Comparison of ENCODE assay signal across 8 cellular contexts in the genomic region with DNA sequence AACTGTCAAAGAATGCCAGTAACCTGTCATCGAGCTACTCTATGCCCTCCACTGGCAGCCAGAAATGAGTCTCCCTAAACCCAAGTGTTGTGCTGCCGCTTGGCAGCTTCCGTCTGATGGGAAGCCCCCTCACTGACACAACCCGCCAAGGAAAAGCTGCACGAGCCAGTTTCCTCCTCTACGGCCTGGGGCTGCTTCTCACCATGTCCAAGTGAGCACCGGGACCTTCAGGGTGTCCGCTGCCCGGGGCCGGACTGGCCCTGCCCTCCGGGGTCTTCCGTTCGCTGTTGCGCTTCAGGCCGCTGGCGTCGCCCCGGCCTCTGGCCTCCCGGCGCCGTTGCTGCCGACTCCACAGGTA. TPM values are rescaled to one million over a fixed set of nuclear protein-coding genes. Genes with fewer than 3 reads are reported as not detected.
A peak's percentile ranks its signal among the peaks of the same experiment; 100 is the strongest.
DNase-seq lines count a peak whose midpoint lies in the region; TF ChIP-seq lines count a peak whose summit lies in the region.

No MANE protein-coding gene starts in this region.

- H3K4me2 ChIP-seq in skeletal muscle satellite cell (ENCODE audit: low read length): peak overlapping the region; percentile 95

- DNase-seq in GM12865 (ENCODE audit: low read depth): peak; percentile 59
- DNase-seq in HFF-Myc (ENCODE audit: extremely low read depth, low read depth): no peak
- DNase-seq in NT2/D1 (ENCODE audit: low read depth, low spot score): no peak
- DNase-seq in activated naive CD4-positive, alpha-beta T cell treated with anti-CD3 and anti-CD28 coated beads, Interleukin-2, amount 10 ng/mL, durations not matched to agents 7 days and 5 days: peak; percentile 64
- no peak for DNase-seq in left ventricle myocardium inferior
- no peak for DNase-seq in COLO829 (ENCODE audit: low spot score)
- DNase-seq in NCI-H2107 (lab: John Stamatoyannopoulos, UW): no peak

- peak overlapping the region; percentile 99 for H3K4me3 ChIP-seq in GM12865 (ENCODE audit: low read depth, low read length)
- peak overlapping the region; percentile 94 for H3K4me3 ChIP-seq in HFF-Myc (replicated peaks; ENCODE audit: low read depth, low read length)
- peak overlapping the region; percentile 85 for H3K4me3 ChIP-seq in NT2/D1 (ENCODE audit: insufficient read length, low read depth)
- peak overlapping the region; percentile 99 for H3K4me3 ChIP-seq in left ventricle myocardium inferior
- peak overlapping the region; percentile 85 for H3K4me3 ChIP-seq in skeletal muscle satellite cell (ENCODE audit: low read length)

- H3K9ac ChIP-seq in NT2/D1 (ENCODE audit: insufficient read length, low read depth) (peak overlapping the region; percentile 95), skeletal muscle satellite cell (ENCODE audit: low read depth, low read length) (peak overlapping the region; percentile 90)

- peaks cover 18% of the 10 kb centered on the region for H3K36me3 ChIP-seq in NT2/D1 (ENCODE audit: insufficient read depth, insufficient read length, low read length)
- H3K36me3 ChIP-seq in left ventricle myocardium inferior: no peaks in the 10 kb centered on the region
- no peaks in the 10 kb centered on the region for H3K36me3 ChIP-seq in skeletal muscle satellite cell (ENCODE audit: insufficient read depth, low read length)

- H3K4me1 ChIP-seq in NT2/D1 (ENCODE audit: insufficient read depth, insufficient read length) (no peaks in the 10 kb centered on the region), left ventricle myocardium inferior (peaks cover 78% of the 10 kb centered on the region), skeletal muscle satellite cell (ENCODE audit: control insufficient read depth, insufficient read depth, low read length) (peaks cover 27% of the 10 kb centered on the region)

- H3K36me3 Mint-ChIP-seq in activated naive CD4-positive, alpha-beta T cell treated with anti-CD3 and anti-CD28 coated beads, Interleukin-2, amount 10 ng/mL, durations not matched to agents 7 days and 5 days: peaks cover 12% of the 10 kb centered on the region

- intact Hi-C loops in left ventricle myocardium inferior (cut with micrococcal nuclease): no loop called here

- H3K9me3 ChIP-seq in NT2/D1 (ENCODE audit: insufficient read depth, low read length) (no peaks in the 10 kb centered on the region), left ventricle myocardium inferior (replicated peaks) (no peaks in the 10 kb centered on the region), skeletal muscle satellite cell (replicated peaks; ENCODE audit: low read length) (no peaks in the 10 kb centered on the region)

- peaks cover 66% of the 10 kb centered on the region for H3K4me1 Mint-ChIP-seq in activated naive CD4-positive, alpha-beta T cell treated with anti-CD3 and anti-CD28 coated beads, Interleukin-2, amount 10 ng/mL, durations not matched to agents 7 days and 5 days

- no peaks in the 10 kb centered on the region for H3K27me3 Mint-ChIP-seq in activated naive CD4-positive, alpha-beta T cell treated with anti-CD3 and anti-CD28 coated beads, Interleukin-2, amount 10 ng/mL, durations not matched to agents 7 days and 5 days

- H3K9me3 Mint-ChIP-seq in activated naive CD4-positive, alpha-beta T cell treated with anti-CD3 and anti-CD28 coated beads, Interleukin-2, amount 10 ng/mL, durations not matched to agents 7 days and 5 days: peaks cover 4% of the 10 kb centered on the region

- TF ChIP-seq CTCF in GM12865 (IDR thresholded peaks at IDR 0.05; ENCODE audit: insufficient read depth, low read depth, low read length, missing control alignments) (no peak), HFF-Myc (IDR thresholded peaks at IDR 0.05; ENCODE audit: low read depth, low read length, missing control alignments) (no peak), left ventricle myocardium inferior (IDR thresholded peaks at IDR 0.05; ENCODE audit: borderline replicate concordance) (no peak)

- CTCF ChIA-PET in activated naive CD4-positive, alpha-beta T cell treated with anti-CD3 and anti-CD28 coated beads, Interleukin-2, amount 10 ng/mL, durations not matched to agents 7 days and 5 days (lab: Charles Lee): interaction anchor here (0.6 to 1.5 kb wide), 2 partner anchors 19 to 533 kb away, joined by 3 read pairs; no protein-coding TSS in a partner anchor

- peak overlapping the region; percentile 97 for H3K27ac ChIP-seq in left ventricle myocardium inferior (replicated peaks)

- H3K4me3 Mint-ChIP-seq in activated naive CD4-positive, alpha-beta T cell treated with anti-CD3 and anti-CD28 coated beads, Interleukin-2, amount 10 ng/mL, durations not matched to agents 7 days and 5 days: peak overlapping the region; percentile 96

- peak overlapping the region; percentile 98 for H3K27ac Mint-ChIP-seq in activated naive CD4-positive, alpha-beta T cell treated with anti-CD3 and anti-CD28 coated beads, Interleukin-2, amount 10 ng/mL, durations not matched to agents 7 days and 5 days

- H3K27me3 ChIP-seq in NT2/D1 (ENCODE audit: insufficient read depth, insufficient read length) (no peaks in the 10 kb centered on the region), left ventricle myocardium inferior (ENCODE audit: low read depth) (no peaks in the 10 kb centered on the region), skeletal muscle satellite cell (ENCODE audit: control insufficient read depth, insufficient read depth, low read length) (no peaks in the 10 kb centered on the region)

RNA-seq across cellular contexts. Expression of a gene that starts 0.5 kb away (rescaled TPM):
- 65.4 TPM for total RNA-seq in left ventricle myocardium inferior
- total RNA-seq in skeletal muscle satellite cell (2012; rRNA removed): 58.1 and 69.7 TPM in 2 replicates

RNA-seq across cellular contexts. Expression of a gene that starts 0.9 kb away (rescaled TPM):
- 4.2 TPM for total RNA-seq in left ventricle myocardium inferior
- 3.3 and 3.8 TPM in 2 replicates for total RNA-seq in skeletal muscle satellite cell (2012; rRNA removed)

Comparison
In these comparisons a context has a peak if more than half of its experiments do, and no peak if none do; other contexts are left out.
1. DNase-seq: peak in GM12865 (single experiment) and activated naive CD4-positive, alpha-beta T cell treated with anti-CD3 and anti-CD28 coated beads, Interleukin-2, amount 10 ng/mL, durations not matched to agents 7 days and 5 days (single experiment); none in HFF-Myc (single experiment), NT2/D1 (single experiment), left ventricle myocardium inferior (single experiment), COLO829 (single experiment) and NCI-H2107 (single experiment).
2. Peak in every context shown above with its lines, with median percentiles within 50 percentile points of each other: H3K4me3 ChIP-seq.